Comparison of ENCODE assay signal across 23 cellular contexts in the genomic region with DNA sequence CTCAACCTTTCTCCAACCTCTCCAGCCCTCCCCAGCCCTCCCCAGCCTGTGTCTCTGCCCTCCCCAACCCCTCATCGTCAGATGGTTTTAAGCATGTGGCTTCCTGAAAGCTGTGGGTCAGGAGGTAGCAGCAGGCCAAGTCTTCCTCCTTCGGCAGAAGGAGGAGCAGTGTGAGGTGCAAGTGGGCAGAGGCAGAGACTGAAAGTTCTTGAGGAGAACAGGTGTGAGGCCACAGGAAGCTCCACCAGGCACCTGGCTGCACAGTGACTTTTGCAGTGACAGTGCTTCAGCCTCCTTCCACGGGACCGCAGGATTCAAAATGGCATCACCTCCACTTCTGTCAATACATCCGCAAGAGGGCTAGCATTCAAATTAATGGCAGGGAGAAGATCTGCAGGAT.
DNase-seq lines count a peak whose midpoint lies in the region; ATAC-seq and TF ChIP-seq lines count a peak whose summit lies in the region.
"Had no signal": no experiment of that assay in that cellular context is flagged by ENCODE, and none has a peak within 500 bp of the region (broad histone marks: within the 10 kb centered on the region; RNA-seq: fewer than 3 reads in every experiment).

No MANE protein-coding gene starts in this region.

- no peak overlapping the region for H3K27ac Mint-ChIP-seq in activated CD4-positive, alpha-beta T cell treated with anti-CD3 and anti-CD28 coated beads, Interleukin-2, amount 10 ng/mL, durations not matched to agents 24 days and 14 days
- H3K27ac Mint-ChIP-seq in activated CD8-positive, alpha-beta T cell treated with anti-CD3 and anti-CD28 coated beads, Interleukin-2, amount 10 ng/mL, durations not matched to agents 7 days and 5 days: peak overlapping the region; percentile 13
- H3K27ac Mint-ChIP-seq in naive thymus-derived CD4-positive, alpha-beta T cell: peak overlapping the region in 7 of 9 donors; percentile 74 to 90 (median 84)
- H3K27ac Mint-ChIP-seq: naive B cell had no signal

- no peak overlapping the region for H3K4me3 Mint-ChIP-seq in activated CD4-positive, alpha-beta T cell treated with anti-CD3 and anti-CD28 coated beads, Interleukin-2, amount 10 ng/mL, durations not matched to agents 24 days and 14 days
- no peak overlapping the region for H3K4me3 Mint-ChIP-seq in activated CD8-positive, alpha-beta T cell treated with anti-CD3 and anti-CD28 coated beads, Interleukin-2, amount 10 ng/mL, durations not matched to agents 7 days and 5 days
- H3K4me3 Mint-ChIP-seq in naive thymus-derived CD4-positive, alpha-beta T cell: peak overlapping the region in 8 of 10 donors; percentile 61 to 94 (median 72)
- H3K4me3 Mint-ChIP-seq: brain; naive B cell; stimulated activated naive CD8-positive, alpha-beta T cell treated with anti-CD3 and anti-CD28 coated beads, Interleukin-15, Interleukin-2, amounts not matched to agents 100 ng/mL and 50 ng/mL, for 24 hours had no signal

- POLR2A ChIA-PET in activated CD8-positive, alpha-beta T cell treated with anti-CD3 and anti-CD28 coated beads, Interleukin-2, amount 10 ng/mL, durations not matched to agents 7 days and 5 days (lab: Charles Lee): interaction anchor here (2.1 kb wide), 1 partner anchor 12 kb away, joined by 8 read pairs; no protein-coding TSS in a partner anchor
- POLR2A ChIA-PET in naive thymus-derived CD4-positive, alpha-beta T cell (lab: Charles Lee): interaction anchor here (0.6 to 1.8 kb wide), 4 partner anchors 12 to 301 kb away, joined by 3 to 8 read pairs (median 4); no protein-coding TSS in a partner anchor

- CTCF ChIA-PET in activated CD8-positive, alpha-beta T cell treated with anti-CD3 and anti-CD28 coated beads, Interleukin-2, amount 10 ng/mL, durations not matched to agents 7 days and 5 days (lab: Charles Lee): interaction anchor here (1.1 to 1.5 kb wide), 3 partner anchors 12 to 200 kb away, joined by 3 to 4 read pairs (median 3); no protein-coding TSS in a partner anchor
- CTCF ChIA-PET in naive thymus-derived CD4-positive, alpha-beta T cell (lab: Charles Lee): interaction anchor here (1.2 kb wide), 1 partner anchor 8 kb away, joined by 3 read pairs; no protein-coding TSS in a partner anchor

- intact Hi-C loops in activated CD4-positive, alpha-beta T cell treated with anti-CD3 and anti-CD28 coated beads, Interleukin-2, amount 10 ng/mL, durations not matched to agents 24 days and 14 days (cut with micrococcal nuclease): no loop called here
- intact Hi-C loops in naive thymus-derived CD4-positive, alpha-beta T cell (cut with micrococcal nuclease): loop anchor here in 1 of 2 donors (1.0 to 5.0 kb wide), 3 partner anchors 24 to 140 kb away; no protein-coding TSS in a partner anchor
- intact Hi-C loops in dorsolateral prefrontal cortex (cut with DNase I) (no loop called here), left cardiac atrium (cut with DNase I) (no loop called here)

- H3K27ac ChIP-seq in naive thymus-derived CD4-positive, alpha-beta T cell (ENCODE audit: low read depth, low read length): peak overlapping the region; percentile 19
- H3K27ac ChIP-seq in dorsolateral prefrontal cortex: no peak overlapping the region
- H3K27ac ChIP-seq: coronary artery, pancreas, right lobe of liver, upper lobe of left lung had no signal

- H3K4me3 ChIP-seq in Jurkat, Clone E6-1 (ENCODE audit: low read length): peak overlapping the region; percentile 17
- H3K4me3 ChIP-seq in naive thymus-derived CD4-positive, alpha-beta T cell (ENCODE audit: low read length): peak overlapping the region; percentile 13
- H3K4me3 ChIP-seq in dorsolateral prefrontal cortex: no peak overlapping the region
- H3K4me3 ChIP-seq: coronary artery, GM12878, pancreas, right lobe of liver, upper lobe of left lung had no signal

- no peaks in the 10 kb centered on the region for H3K36me3 ChIP-seq in naive thymus-derived CD4-positive, alpha-beta T cell (ENCODE audit: control insufficient read depth in 2 of 3, insufficient read depth in 3 of 3, low read length in 3 of 3)
- H3K36me3 ChIP-seq: BE2C, pancreas, right lobe of liver, upper lobe of left lung had no signal

- no peaks in the 10 kb centered on the region for H3K9me3 ChIP-seq in naive thymus-derived CD4-positive, alpha-beta T cell (ENCODE audit: control insufficient read depth in 2 of 3, low read length in 3 of 3)
- H3K9me3 ChIP-seq: BE2C, pancreas, right lobe of liver, upper lobe of left lung had no signal

- ATAC-seq in activated CD8-positive, alpha-beta T cell treated with anti-CD3 and anti-CD28 coated beads, Interleukin-2, amount 10 ng/mL, durations not matched to agents 7 days and 5 days: peak; percentile 65
- peak; percentile 39 for ATAC-seq in naive thymus-derived CD4-positive, alpha-beta T cell
- ATAC-seq in left cardiac atrium: no peak
- ATAC-seq: GM12878, pancreas, right lobe of liver, Right ventricle myocardium inferior had no signal

- H3K27me3 Mint-ChIP-seq in activated CD4-positive, alpha-beta T cell treated with anti-CD3 and anti-CD28 coated beads, Interleukin-2, amount 10 ng/mL, durations not matched to agents 24 days and 14 days: peaks cover 27% of the 10 kb centered on the region
- peaks cover 37% of the 10 kb centered on the region for H3K27me3 Mint-ChIP-seq in activated CD8-positive, alpha-beta T cell treated with anti-CD3 and anti-CD28 coated beads, Interleukin-2, amount 10 ng/mL, durations not matched to agents 7 days and 5 days (ENCODE audit: low read depth)
- H3K27me3 Mint-ChIP-seq in naive thymus-derived CD4-positive, alpha-beta T cell: peaks cover 0 to 42% (median 7%) of the 10 kb centered on the region in 5 donors
- H3K27me3 Mint-ChIP-seq: brain had no signal

- no peak for TF ChIP-seq CTCF in dorsolateral prefrontal cortex (IDR thresholded peaks at IDR 0.05 in 54 of 56, conservative IDR thresholded peaks at IDR 0.05 in 2 of 56; ENCODE audit: low read depth in 1 of 56, partially characterized antibody in 56 of 56)

- H3K27me3 ChIP-seq in naive thymus-derived CD4-positive, alpha-beta T cell (ENCODE audit: control insufficient read depth in 2 of 2, insufficient read depth in 2 of 2, low read length in 2 of 2): no peaks in the 10 kb centered on the region
- H3K27me3 ChIP-seq in dorsolateral prefrontal cortex: peaks cover 0 to 70% (median 24%) of the 10 kb centered on the region in 45 donors
- H3K27me3 ChIP-seq: BE2C, right lobe of liver, upper lobe of left lung had no signal

- peaks cover 9 to 24% of the 10 kb centered on the region in 2 donors for H3K4me1 ChIP-seq in naive thymus-derived CD4-positive, alpha-beta T cell (ENCODE audit: control insufficient read depth in 2 of 2, insufficient read depth in 2 of 2, low read length in 2 of 2)
- H3K4me1 ChIP-seq: pancreas, right lobe of liver, upper lobe of left lung had no signal

- peak; percentile 74 for DNase-seq in activated CD4-positive, alpha-beta T cell treated with anti-CD3 and anti-CD28 coated beads, Interleukin-2, amount 10 ng/mL, durations not matched to agents 24 days and 14 days
- DNase-seq in activated CD4-positive, alpha-beta T cell treated with anti-CD3 and anti-CD28 coated beads, Interleukin-2, amount 50 U/mL, for 4 hours: no peak
- DNase-seq in Jurkat, Clone E6-1 (ENCODE audit: low read depth, low spot score): peak; percentile 98
- DNase-seq in activated CD8-positive, alpha-beta T cell treated with anti-CD3 and anti-CD28 coated beads, Interleukin-2, amount 10 ng/mL, durations not matched to agents 7 days and 5 days: peak; percentile 60
- peak in 5 of 9 donors; percentile 34 to 44 (median 41) for DNase-seq in naive thymus-derived CD4-positive, alpha-beta T cell
- DNase-seq in CD1c-positive myeloid dendritic cell (ENCODE audit: extremely low spot score): no peak
- no peak for DNase-seq in dorsolateral prefrontal cortex
- DNase-seq in left cardiac atrium: no peak
- DNase-seq: BE2C, foreskin fibroblast, GDM1, hippocampal formation, naive B cell, NCI-H2107, NCI-H510A treated with DMSO at 0.1 percent for 48 hours, pancreas, right lobe of liver, upper lobe of left lung had no signal

- peaks cover 28% of the 10 kb centered on the region for H3K4me1 Mint-ChIP-seq in activated CD4-positive, alpha-beta T cell treated with anti-CD3 and anti-CD28 coated beads, Interleukin-2, amount 10 ng/mL, durations not matched to agents 24 days and 14 days
- peaks cover 46% of the 10 kb centered on the region for H3K4me1 Mint-ChIP-seq in activated CD8-positive, alpha-beta T cell treated with anti-CD3 and anti-CD28 coated beads, Interleukin-2, amount 10 ng/mL, durations not matched to agents 7 days and 5 days (ENCODE audit: low read depth)
- H3K4me1 Mint-ChIP-seq in naive thymus-derived CD4-positive, alpha-beta T cell: peaks cover 31 to 83% (median 50%) of the 10 kb centered on the region in 7 donors

- no peaks in the 10 kb centered on the region for H3K9me3 Mint-ChIP-seq in activated CD4-positive, alpha-beta T cell treated with anti-CD3 and anti-CD28 coated beads, Interleukin-2, amount 10 ng/mL, durations not matched to agents 24 days and 14 days
- no peaks in the 10 kb centered on the region for H3K9me3 Mint-ChIP-seq in activated CD8-positive, alpha-beta T cell treated with anti-CD3 and anti-CD28 coated beads, Interleukin-2, amount 10 ng/mL, durations not matched to agents 7 days and 5 days (ENCODE audit: insufficient read depth)
- H3K9me3 Mint-ChIP-seq in naive thymus-derived CD4-positive, alpha-beta T cell: no peaks in the 10 kb centered on the region
- H3K9me3 Mint-ChIP-seq: naive B cell; stimulated activated naive CD8-positive, alpha-beta T cell treated with anti-CD3 and anti-CD28 coated beads, Interleukin-15, Interleukin-2, amounts not matched to agents 100 ng/mL and 50 ng/mL, for 24 hours had no signal

- H3K36me3 Mint-ChIP-seq in activated CD4-positive, alpha-beta T cell treated with anti-CD3 and anti-CD28 coated beads, Interleukin-2, amount 10 ng/mL, durations not matched to agents 24 days and 14 days (ENCODE audit: low read depth): no peaks in the 10 kb centered on the region
- no peaks in the 10 kb centered on the region for H3K36me3 Mint-ChIP-seq in activated CD8-positive, alpha-beta T cell treated with anti-CD3 and anti-CD28 coated beads, Interleukin-2, amount 10 ng/mL, durations not matched to agents 7 days and 5 days (ENCODE audit: low read depth)
- H3K36me3 Mint-ChIP-seq in naive thymus-derived CD4-positive, alpha-beta T cell: peaks cover 0 to 9% (median 0%) of the 10 kb centered on the region in 5 donors
- H3K36me3 Mint-ChIP-seq: brain, naive B cell had no signal

Comparison
In these comparisons a context has a peak if more than half of its experiments do, and no peak if none do; other contexts are left out.
1. DNase-seq: peak in activated CD4-positive, alpha-beta T cell treated with anti-CD3 and anti-CD28 coated beads, Interleukin-2, amount 10 ng/mL, durations not matched to agents 24 days and 14 days (single experiment), Jurkat, Clone E6-1 (single experiment), activated CD8-positive, alpha-beta T cell treated with anti-CD3 and anti-CD28 coated beads, Interleukin-2, amount 10 ng/mL, durations not matched to agents 7 days and 5 days (single experiment) and naive thymus-derived CD4-positive, alpha-beta T cell (5 of 9); none in activated CD4-positive, alpha-beta T cell treated with anti-CD3 and anti-CD28 coated beads, Interleukin-2, amount 50 U/mL, for 4 hours (0 of 2), CD1c-positive myeloid dendritic cell (single experiment), dorsolateral prefrontal cortex (0 of 10) and left cardiac atrium (single experiment).
2. H3K4me3 Mint-ChIP-seq: peak in naive thymus-derived CD4-positive, alpha-beta T cell (8 of 10); none in activated CD4-positive, alpha-beta T cell treated with anti-CD3 and anti-CD28 coated beads, Interleukin-2, amount 10 ng/mL, durations not matched to agents 24 days and 14 days (single experiment) and activated CD8-positive, alpha-beta T cell treated with anti-CD3 and anti-CD28 coated beads, Interleukin-2, amount 10 ng/mL, durations not matched to agents 7 days and 5 days (single experiment).
3. H3K4me3 ChIP-seq: peak in Jurkat, Clone E6-1 (single experiment) and naive thymus-derived CD4-positive, alpha-beta T cell (single experiment); none in dorsolateral prefrontal cortex (0 of 59).
4. ATAC-seq: peak in activated CD8-positive, alpha-beta T cell treated with anti-CD3 and anti-CD28 coated beads, Interleukin-2, amount 10 ng/mL, durations not matched to agents 7 days and 5 days (single experiment) and naive thymus-derived CD4-positive, alpha-beta T cell (single experiment); none in left cardiac atrium (0 of 2).